15 cellular contexts compared by ENCODE assay signal in genomic region chr18:60663060-60663989, GRCh38.
DNase-seq lines count a peak whose midpoint lies in the region; ATAC-seq, FAIRE-seq and TF ChIP-seq lines count a peak whose summit lies in the region.
"Had no signal": no experiment of that assay in that cellular context is flagged by ENCODE, and none has a peak within 500 bp of the region (broad histone marks: within the 10 kb centered on the region; RNA-seq: fewer than 3 reads in every experiment).

No MANE protein-coding gene starts in this region.

- no peak overlapping the region for H3K23ac ChIP-seq in H1 (ENCODE audit: insufficient read length)
- peak overlapping the region; percentile 75 for H3K23ac ChIP-seq in neuronal stem cell (ENCODE audit: low read depth, low read length, poor library complexity)

- H3K4me1 Mint-ChIP-seq in GM23338: no peaks in the 10 kb centered on the region
- H3K4me1 Mint-ChIP-seq: CD4-positive, CD25-positive, alpha-beta regulatory T cell had no signal

- CTCF ChIA-PET in H1 (lab: Charles Lee; ENCODE audit: partially characterized antibody): interaction anchor here (0.5 kb wide), 2 partner anchors 73 to 189 kb away, joined by 3 read pairs; no protein-coding TSS in a partner anchor

- H3K4me2 ChIP-seq in H1 (ENCODE audit: insufficient read depth in 1 of 2, low read depth in 2 of 2, low read length in 2 of 2) (no peak overlapping the region), neuronal stem cell (ENCODE audit: insufficient read depth, low read length, poor library complexity, severe bottlenecking) (no peak overlapping the region), GM23338 (no peak overlapping the region)
- H3K4me2 ChIP-seq: BLaER1 treated with 17β-estradiol and CSF1 and Interleukin-3, amounts not matched to agents 10 nM and 100 nM had no signal

- H3K14ac ChIP-seq in H1 (ENCODE audit: insufficient read length) (no peak overlapping the region), neuronal stem cell (ENCODE audit: low read length) (no peak overlapping the region)

- TF ChIP-seq RAD21 in H1 (IDR thresholded peaks at IDR 0.05 in 1 of 2, conservative IDR thresholded peaks at IDR 0.05 in 1 of 2; ENCODE audit: low read depth in 2 of 2, low read length in 2 of 2): no peak

- H3K23me2 ChIP-seq in H1 (ENCODE audit: low read depth, low read length): no peaks in the 10 kb centered on the region

- H3K9ac ChIP-seq in H1 (replicated peaks in 1 of 4; ENCODE audit: extremely low read depth in 1 of 4, low read depth in 3 of 4, low read length in 3 of 4) (no peak overlapping the region), neuronal stem cell (ENCODE audit: low read depth, low read length, poor library complexity) (no peak overlapping the region)
- H3K9ac ChIP-seq: BLaER1 treated with 17β-estradiol and CSF1 and Interleukin-3, amounts not matched to agents 10 nM and 100 nM had no signal

- H3K27ac ChIP-seq in H1 (ENCODE audit: low read depth, low read length) (no peak overlapping the region), neuronal stem cell (replicated peaks; ENCODE audit: low read length) (no peak overlapping the region), GM23338 (ENCODE audit: low read depth) (no peak overlapping the region)
- H3K27ac ChIP-seq: BLaER1 treated with 17β-estradiol and CSF1 and Interleukin-3, amounts not matched to agents 10 nM and 100 nM had no signal

- H3K79me1 ChIP-seq in H1 (ENCODE audit: low read depth, low read length) (no peaks in the 10 kb centered on the region), neuronal stem cell (ENCODE audit: low read depth, low read length) (no peaks in the 10 kb centered on the region)

- no peaks in the 10 kb centered on the region for H3K9me3 Mint-ChIP-seq in GM23338

- POLR2A ChIA-PET in H1 (lab: Charles Lee; ENCODE audit: partially characterized antibody): no interaction called here

- FAIRE-seq in H1 (lab: Jason Lieb, UNC) (no peak), frontal cortex (lab: Jason Lieb, UNC) (no peak)
- FAIRE-seq: GM18507, H54 had no signal

- H3K79me2 ChIP-seq in H1 (ENCODE audit: control insufficient read depth in 1 of 2, insufficient read depth in 2 of 2, low read length in 2 of 2): no peaks in the 10 kb centered on the region
- no peaks in the 10 kb centered on the region for H3K79me2 ChIP-seq in GM23338 (replicated peaks; ENCODE audit: insufficient read depth)

- H2BK12ac ChIP-seq in H1 (ENCODE audit: low read depth, low read length) (no peak overlapping the region), neuronal stem cell (ENCODE audit: low read length) (no peak overlapping the region)

- H4K8ac ChIP-seq in H1 (ENCODE audit: extremely low read depth, insufficient read depth, low read length) (peak overlapping the region; percentile 45; the same call in 1 of the 2 replicates), neuronal stem cell (ENCODE audit: low read depth, low read length) (no peak overlapping the region)

- H3K27ac Mint-ChIP-seq in GM23338: no peak overlapping the region
- H3K27ac Mint-ChIP-seq: CD4-positive, CD25-positive, alpha-beta regulatory T cell had no signal

- H3K9me3 ChIP-seq in H1 (ENCODE audit: insufficient read depth in 2 of 2, low read depth in 1 of 2, low read length in 1 of 2): no peaks in the 10 kb centered on the region; a peak in 1 of 4 replicates
- H3K9me3 ChIP-seq in neuronal stem cell (replicated peaks in 1 of 2; ENCODE audit: control insufficient read depth in 2 of 2, insufficient read depth in 1 of 2, low read depth in 1 of 2, low read length in 2 of 2): no peaks in the 10 kb centered on the region

- WGBS in H1 (ENCODE audit: extremely low coverage in 1 of 2, insufficient coverage in 1 of 2, insufficient read length in 1 of 2, insufficient replicate concordance in 2 of 2, low coverage in 1 of 2, low lambda C conversion rate in 2 of 2, missing lambda C conversion rate in 1 of 2), 2 experiments: 94% methylated on average over 38 of the region's 38 CpGs; no CpG with 5 or more reads in 1 of the 2 experiments
- WGBS in neuronal stem cell (ENCODE audit: extremely low coverage in 2 of 2, insufficient read length in 2 of 2, insufficient replicate concordance in 1 of 2), 2 donors: no CpG with 5 or more reads among the region's 38 CpGs

- no peaks in the 10 kb centered on the region for H3F3A ChIP-seq in GM23338 (replicated peaks; ENCODE audit: low read depth)

- no peak overlapping the region for H2AFZ ChIP-seq in H1 (ENCODE audit: low read length)
- H2AFZ ChIP-seq in neuronal stem cell (ENCODE audit: low read length): no peak overlapping the region
- no peak overlapping the region for H2AFZ ChIP-seq in GM23338

- no peaks in the 10 kb centered on the region for H3K27me3 ChIP-seq in H1 (replicated peaks in 1 of 4; ENCODE audit: control insufficient read depth in 3 of 4, extremely low read depth in 1 of 4, insufficient read depth in 3 of 4, low read length in 3 of 4)
- no peaks in the 10 kb centered on the region for H3K27me3 ChIP-seq in neuronal stem cell (ENCODE audit: control insufficient read depth in 3 of 3, insufficient read depth in 3 of 3, low read depth in 1 of 3, low read length in 3 of 3)
- no peaks in the 10 kb centered on the region for H3K27me3 ChIP-seq in GM23338 (ENCODE audit: insufficient read depth)
- H3K27me3 ChIP-seq: BLaER1 treated with 17β-estradiol and CSF1 and Interleukin-3, amounts not matched to agents 10 nM and 100 nM had no signal

- H3K36me3 ChIP-seq in H1 (ENCODE audit: control insufficient read depth in 2 of 4, insufficient read depth in 4 of 4, low read length in 3 of 4): no peaks in the 10 kb centered on the region
- no peaks in the 10 kb centered on the region for H3K36me3 ChIP-seq in neuronal stem cell (replicated peaks in 1 of 2; ENCODE audit: control insufficient read depth in 2 of 2, insufficient read depth in 2 of 2, low read length in 2 of 2)
- no peaks in the 10 kb centered on the region for H3K36me3 ChIP-seq in GM23338 (ENCODE audit: insufficient read depth)
- H3K36me3 ChIP-seq: BLaER1 treated with 17β-estradiol and CSF1 and Interleukin-3, amounts not matched to agents 10 nM and 100 nM had no signal

- peak; percentile 72 for DNase-seq in Daoy (ENCODE audit: low read depth)
- peak; percentile 46 for DNase-seq in HT1080 (ENCODE audit: low read depth)
- DNase-seq in H1 (ENCODE audit: low read depth in 1 of 2, low spot score in 2 of 2): no peak
- no peak for DNase-seq in neuronal stem cell (ENCODE audit: low spot score)
- no peak for DNase-seq in GM23338 (ENCODE audit: low spot score)
- no peak for DNase-seq in frontal cortex (ENCODE audit: low spot score in 2 of 2)
- DNase-seq: ACHN; CD4-positive, CD25-positive, alpha-beta regulatory T cell; DMS53 had no signal

- H3K4me1 ChIP-seq in H1 (replicated peaks in 1 of 4; ENCODE audit: control insufficient read depth in 3 of 4, insufficient read depth in 4 of 4, low read length in 3 of 4) (no peaks in the 10 kb centered on the region), neuronal stem cell (ENCODE audit: control insufficient read depth in 2 of 2, insufficient read depth in 1 of 2, low read depth in 1 of 2, low read length in 2 of 2) (no peaks in the 10 kb centered on the region), GM23338 (ENCODE audit: insufficient read depth) (no peaks in the 10 kb centered on the region)
- H3K4me1 ChIP-seq: BLaER1 treated with 17β-estradiol and CSF1 and Interleukin-3, amounts not matched to agents 10 nM and 100 nM had no signal

- no peak for ATAC-seq in GM23338
- ATAC-seq in HG03108 (IDR thresholded peaks at IDR 0.05; ENCODE audit: unreplicated experiment): no peak
- ATAC-seq in GM21528 (IDR thresholded peaks at IDR 0.05; ENCODE audit: low FRiP score, unreplicated experiment): no peak
- ATAC-seq: GM12878 had no signal

- H3K18ac ChIP-seq in H1 (ENCODE audit: extremely low read depth, low read length) (no peak overlapping the region), neuronal stem cell (ENCODE audit: low read length) (no peak overlapping the region)

- H2AK5ac ChIP-seq in H1 (ENCODE audit: low read depth, low read length): no peak overlapping the region
- no peak overlapping the region for H2AK5ac ChIP-seq in neuronal stem cell (ENCODE audit: low read depth, low read length)

- no peak overlapping the region for H2BK120ac ChIP-seq in H1 (replicated peaks; ENCODE audit: low read depth, low read length)
- H2BK120ac ChIP-seq in neuronal stem cell (ENCODE audit: low read depth, low read length): no peak overlapping the region

- H4K5ac ChIP-seq in H1 (ENCODE audit: insufficient read length, low read depth, low read length): no peak overlapping the region

- H3K56ac ChIP-seq in H1 (replicated peaks; ENCODE audit: insufficient read length, low read depth, low read length): no peak overlapping the region

- H3K4ac ChIP-seq in H1 (replicated peaks; ENCODE audit: insufficient read length, low read depth, low read length) (no peak overlapping the region), neuronal stem cell (ENCODE audit: low read length) (no peak overlapping the region)

- TF ChIP-seq POLR2A in H1 (IDR thresholded peaks at IDR 0.05; ENCODE audit: control extremely low read depth in 1 of 2, low read depth in 2 of 2, low read length in 2 of 2): no peak

- TF ChIP-seq EP300 in H1 (IDR thresholded peaks at IDR 0.05; ENCODE audit: borderline replicate concordance in 1 of 2, low read depth in 2 of 2, low read length in 2 of 2): no peak

- H4K20me1 ChIP-seq in H1 (replicated peaks in 1 of 2; ENCODE audit: control insufficient read depth in 1 of 2, insufficient read depth in 2 of 2, low read length in 2 of 2) (no peaks in the 10 kb centered on the region), GM23338 (replicated peaks; ENCODE audit: insufficient read depth) (no peaks in the 10 kb centered on the region)
- H4K20me1 ChIP-seq: BLaER1 treated with 17β-estradiol and CSF1 and Interleukin-3, amounts not matched to agents 10 nM and 100 nM had no signal

- TF ChIP-seq CTCF in H1 (IDR thresholded peaks at IDR 0.05; ENCODE audit: control extremely low read depth in 1 of 3, insufficient read depth in 1 of 3, low read depth in 1 of 3, low read length in 3 of 3) (no peak), GM23338 (conservative IDR thresholded peaks at IDR 0.05; ENCODE audit: low read depth in 2 of 2) (no peak)

- no peak overlapping the region for H3K4me3 Mint-ChIP-seq in GM23338
- H3K4me3 Mint-ChIP-seq: CD4-positive, CD25-positive, alpha-beta regulatory T cell had no signal

- H3K9me2 ChIP-seq in GM23338 (ENCODE audit: insufficient read depth): no peaks in the 10 kb centered on the region

- H2BK15ac ChIP-seq in H1 (ENCODE audit: low read length) (no peak overlapping the region), neuronal stem cell (ENCODE audit: low read length) (no peak overlapping the region)

- no peak overlapping the region for H2BK20ac ChIP-seq in H1 (ENCODE audit: low read length)

- H4K91ac ChIP-seq in H1 (replicated peaks; ENCODE audit: insufficient read length, low read length) (no peak overlapping the region), neuronal stem cell (ENCODE audit: low read depth, low read length, poor library complexity) (no peak overlapping the region)

- H3K4me3 ChIP-seq in H1 (ENCODE audit: extremely low read depth in 1 of 4, insufficient read depth in 2 of 4, low read depth in 3 of 4, low read length in 4 of 4): no peak overlapping the region
- peak overlapping the region in 1 of 2 donors; percentile 23 for H3K4me3 ChIP-seq in neuronal stem cell (ENCODE audit: low read length in 2 of 2)
- no peak overlapping the region for H3K4me3 ChIP-seq in GM23338
- H3K4me3 ChIP-seq: BLaER1 treated with 17β-estradiol and CSF1 and Interleukin-3, amounts not matched to agents 10 nM and 100 nM; GM12878 had no signal

- H2BK5ac ChIP-seq in H1 (ENCODE audit: low read depth, low read length) (no peak overlapping the region), neuronal stem cell (ENCODE audit: low read length) (no peak overlapping the region)

- no peaks in the 10 kb centered on the region for H3K36me3 Mint-ChIP-seq in GM23338 (ENCODE audit: low read depth)
- H3K36me3 Mint-ChIP-seq: CD4-positive, CD25-positive, alpha-beta regulatory T cell had no signal

- H3K27me3 Mint-ChIP-seq in GM23338 (ENCODE audit: insufficient read depth, low read depth, poor library complexity): no peaks in the 10 kb centered on the region
- H3K27me3 Mint-ChIP-seq: CD4-positive, CD25-positive, alpha-beta regulatory T cell had no signal

Comparison
In these comparisons a context has a peak if more than half of its experiments do, and no peak if none do; other contexts are left out.
1. DNase-seq: peak in Daoy (single experiment) and HT1080 (single experiment); none in H1 (0 of 2), neuronal stem cell (single experiment), GM23338 (single experiment) and frontal cortex (0 of 2).